24 cellular contexts compared by ENCODE assay signal in the genomic region with DNA sequence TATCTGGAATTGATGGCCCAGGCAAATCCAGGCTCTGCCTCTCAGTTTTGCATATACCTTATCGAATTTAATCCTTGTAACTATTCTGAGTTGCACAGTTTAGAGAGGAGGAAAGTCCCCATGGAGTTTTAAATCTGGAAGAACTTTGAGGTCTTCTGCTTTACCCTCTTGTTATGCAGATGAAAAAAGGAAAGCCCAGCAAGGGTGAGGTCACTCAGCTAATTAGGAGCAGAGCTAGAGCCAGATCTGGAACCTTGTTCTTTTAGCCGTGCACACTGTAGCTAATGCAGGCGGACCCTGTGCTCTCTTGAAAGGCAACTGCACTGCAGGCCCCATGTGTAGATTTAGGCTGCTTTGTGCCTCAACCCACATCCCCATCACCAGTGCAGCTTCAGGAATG.
"Had no signal": no experiment of that assay in that cellular context is flagged by ENCODE, and none has a peak within 500 bp of the region (broad histone marks: within the 10 kb centered on the region; RNA-seq: fewer than 3 reads in every experiment).

No MANE protein-coding gene starts in this region.

- H3K27me3 Mint-ChIP-seq: activated CD4-positive, alpha-beta memory T cell treated with anti-CD3 and anti-CD28 coated beads for 36 hours; activated naive CD8-positive, alpha-beta T cell; T-cell had no signal

- H3K27ac ChIP-seq: VCaP had no signal

- H3K4me1 Mint-ChIP-seq: activated CD4-positive, alpha-beta T cell treated with anti-CD3 and anti-CD28 coated beads, Interleukin-2, amount 10 ng/mL, durations not matched to agents 7 days and 5 days; activated T-helper 17 cell treated with anti-CD3 and anti-CD28 coated beads, Interleukin-2, amount 50 U/mL, for 72 hours; central memory CD8-positive, alpha-beta T cell; T-cell had no signal

- ATAC-seq: activated T-helper 17 cell treated with anti-CD3 and anti-CD28 coated beads, Interleukin-2, amount 50 U/mL, for 72 hours; T-cell had no signal

- H3K9me3 Mint-ChIP-seq: activated CD4-positive, alpha-beta memory T cell treated with anti-CD3 and anti-CD28 coated beads for 36 hours; activated CD4-positive, alpha-beta T cell treated with anti-CD3 and anti-CD28 coated beads, Interleukin-2, amount 10 ng/mL, durations not matched to agents 7 days and 5 days; activated naive CD4-positive, alpha-beta T cell treated with anti-CD3 and anti-CD28 coated beads for 36 hours; activated T-helper 17 cell treated with anti-CD3 and anti-CD28 coated beads, Interleukin-2, amount 50 U/mL, for 72 hours; central memory CD8-positive, alpha-beta T cell; T-cell had no signal

- DNase-seq: activated CD4-positive, alpha-beta memory T cell treated with anti-CD3 and anti-CD28 coated beads for 36 hours; activated CD4-positive, alpha-beta T cell treated with anti-CD3 and anti-CD28 coated beads, Interleukin-2, amount 10 ng/mL, durations not matched to agents 7 days and 5 days; activated CD4-positive, CD25-positive, alpha-beta regulatory T cell; activated CD8-positive, alpha-beta memory T cell treated with anti-CD3 and anti-CD28 coated beads for 24 hours; activated gamma-delta T cell; activated naive CD4-positive, alpha-beta T cell treated with anti-CD3 and anti-CD28 coated beads for 36 hours; activated T-cell treated with anti-CD3 and anti-CD28 coated beads for 4 hours; activated T-cell treated with anti-CD3 and anti-CD28 coated beads, Interleukin-2, amount 50 U/mL, for 48 hours; amygdala; NCI-H1092 treated with DMSO at 0.1 percent for 48 hours; NCI-H1417 treated with DMSO at 0.1 percent for 48 hours; NCI-H2029; NCI-H2107; NCI-H226; NCI-H510A; NCI-H526 treated with DMSO at 0.1 percent for 48 hours; NK-92 treated with Interleukin-12 subunit alpha and Interleukin-12 subunit beta, amount 100 ng/mL, for 24 hours; SHP77 treated with DMSO at 0.1 percent for 48 hours; T-cell had no signal

- H3K4me3 Mint-ChIP-seq: activated CD4-positive, alpha-beta memory T cell treated with anti-CD3 and anti-CD28 coated beads for 36 hours; activated CD4-positive, alpha-beta T cell treated with anti-CD3 and anti-CD28 coated beads, Interleukin-2, amount 10 ng/mL, durations not matched to agents 7 days and 5 days; activated naive CD4-positive, alpha-beta T cell treated with anti-CD3 and anti-CD28 coated beads for 36 hours; activated naive CD8-positive, alpha-beta T cell; activated T-helper 17 cell treated with anti-CD3 and anti-CD28 coated beads, Interleukin-2, amount 50 U/mL, for 72 hours; brain; central memory CD8-positive, alpha-beta T cell; T-cell had no signal

- H3K27ac Mint-ChIP-seq: activated CD4-positive, alpha-beta memory T cell treated with anti-CD3 and anti-CD28 coated beads for 36 hours; activated CD4-positive, alpha-beta T cell treated with anti-CD3 and anti-CD28 coated beads, Interleukin-2, amount 10 ng/mL, durations not matched to agents 7 days and 5 days; activated naive CD4-positive, alpha-beta T cell treated with anti-CD3 and anti-CD28 coated beads for 36 hours; activated naive CD8-positive, alpha-beta T cell; activated T-helper 17 cell treated with anti-CD3 and anti-CD28 coated beads, Interleukin-2, amount 50 U/mL, for 72 hours; T-cell had no signal

- H3K36me3 Mint-ChIP-seq: activated CD4-positive, alpha-beta memory T cell treated with anti-CD3 and anti-CD28 coated beads for 36 hours; activated naive CD8-positive, alpha-beta T cell; brain; T-cell had no signal
